Comparison of ENCODE assay signal across 15 cellular contexts in the genomic region with DNA sequence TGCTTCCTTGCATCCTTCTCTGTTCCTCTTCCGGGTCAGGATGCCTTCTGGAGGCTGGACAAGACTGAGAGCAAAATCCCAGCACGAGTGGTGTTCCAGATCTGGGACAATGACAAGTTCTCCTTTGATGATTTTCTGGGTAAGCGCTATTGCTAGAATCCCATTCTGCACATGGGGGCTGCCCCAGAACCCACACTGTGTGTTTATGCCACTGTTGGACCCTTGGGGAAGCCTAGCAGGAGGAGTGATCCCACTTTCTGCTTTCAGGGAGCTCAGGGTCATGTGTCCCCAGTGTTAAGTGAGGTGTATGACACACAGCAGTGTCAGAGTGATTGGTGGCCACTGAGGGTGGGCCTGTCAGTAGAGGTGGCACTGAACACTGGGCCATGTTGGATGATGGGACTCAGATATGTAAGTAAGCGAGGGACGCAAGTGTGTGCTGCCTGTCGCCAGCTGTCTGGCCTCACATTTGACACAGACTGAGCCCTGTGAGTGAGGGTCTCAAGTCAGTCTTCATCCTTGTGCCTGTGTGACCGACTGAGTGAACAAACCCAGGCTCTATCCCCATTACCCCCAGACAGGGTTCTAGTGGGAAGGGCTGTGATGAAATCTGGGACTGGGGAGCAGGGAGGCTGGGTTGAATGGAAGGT.
DNase-seq lines count a peak whose midpoint lies in the region; ATAC-seq lines count a peak whose summit lies in the region.
"Had no signal": no experiment of that assay in that cellular context is flagged by ENCODE, and none has a peak within 500 bp of the region (broad histone marks: within the 10 kb centered on the region; RNA-seq: fewer than 3 reads in every experiment).

No MANE protein-coding gene starts in this region.

- no peak overlapping the region for H3K27ac Mint-ChIP-seq in stimulated activated naive CD8-positive, alpha-beta T cell treated with anti-CD3 and anti-CD28 coated beads, Interleukin-15, amount 100 ng/mL, for 72 hours
- H3K27ac Mint-ChIP-seq: IgD-negative memory B cell had no signal

- DNase-seq in DMS53 (lab: John Stamatoyannopoulos, UW) (peak; percentile 17), DMS53 treated with DMSO at 0.1 percent for 48 hours (lab: John Stamatoyannopoulos, UW; ENCODE audit: unreplicated experiment) (no peak), mesenteric fat pad (ENCODE audit: low spot score) (peak; percentile 68), MG63 (no peak), NCI-H2081 (lab: John Stamatoyannopoulos, UW) (no peak), nucleus accumbens (lab: John Stamatoyannopoulos, UW) (no peak)
- no peak for DNase-seq in stimulated activated naive CD8-positive, alpha-beta T cell treated with anti-CD3 and anti-CD28 coated beads, Interleukin-15, amount 100 ng/mL, for 72 hours
- no peak for DNase-seq in stimulated activated naive CD8-positive, alpha-beta T cell treated with anti-CD3 and anti-CD28 coated beads, Interleukin-15, Interleukin-2, amounts not matched to agents 100 U/mL and 50 U/mL, for 24 hours
- DNase-seq: NCI-H1436 treated with DMSO at 0.1 percent for 48 hours, NCI-H2081 treated with DMSO at 0.1 percent for 48 hours, NCI-H2227 treated with DMSO at 0.1 percent for 48 hours, NCI-H526, RPMI8226 had no signal

- H3K4me1 Mint-ChIP-seq in stimulated activated naive CD8-positive, alpha-beta T cell treated with anti-CD3 and anti-CD28 coated beads, Interleukin-15, amount 100 ng/mL, for 72 hours: no peaks in the 10 kb centered on the region

- peak; percentile 34 for ATAC-seq in stimulated activated naive CD8-positive, alpha-beta T cell treated with anti-CD3 and anti-CD28 coated beads, Interleukin-15, amount 100 ng/mL, for 72 hours
- no peak for ATAC-seq in stimulated activated naive CD8-positive, alpha-beta T cell treated with anti-CD3 and anti-CD28 coated beads, Interleukin-15, Interleukin-2, amounts not matched to agents 100 U/mL and 50 U/mL, for 24 hours
- ATAC-seq: HCT116 had no signal

- no peaks in the 10 kb centered on the region for H3K9me3 ChIP-seq in MG63

- H3K4me3 Mint-ChIP-seq in stimulated activated naive CD8-positive, alpha-beta T cell treated with anti-CD3 and anti-CD28 coated beads, Interleukin-15, amount 100 ng/mL, for 72 hours: no peak overlapping the region
- H3K4me3 Mint-ChIP-seq: IgD-negative memory B cell had no signal

- H3K9me3 Mint-ChIP-seq in stimulated activated naive CD8-positive, alpha-beta T cell treated with anti-CD3 and anti-CD28 coated beads, Interleukin-15, amount 100 ng/mL, for 72 hours: no peaks in the 10 kb centered on the region
- H3K9me3 Mint-ChIP-seq: IgD-negative memory B cell had no signal

- no peak overlapping the region for H3K4me3 ChIP-seq in MG63

- H3K27me3 ChIP-seq in MG63: no peaks in the 10 kb centered on the region

- H3K27me3 Mint-ChIP-seq in stimulated activated naive CD8-positive, alpha-beta T cell treated with anti-CD3 and anti-CD28 coated beads, Interleukin-15, amount 100 ng/mL, for 72 hours: no peaks in the 10 kb centered on the region

- no peaks in the 10 kb centered on the region for H3K36me3 ChIP-seq in MG63

Comparison
In these comparisons a context has a peak if more than half of its experiments do, and no peak if none do; other contexts are left out.
1. DNase-seq: peak in DMS53 (single experiment) and mesenteric fat pad (single experiment); none in DMS53 treated with DMSO at 0.1 percent for 48 hours (single experiment), stimulated activated naive CD8-positive, alpha-beta T cell treated with anti-CD3 and anti-CD28 coated beads, Interleukin-15, amount 100 ng/mL, for 72 hours (0 of 2), stimulated activated naive CD8-positive, alpha-beta T cell treated with anti-CD3 and anti-CD28 coated beads, Interleukin-15, Interleukin-2, amounts not matched to agents 100 U/mL and 50 U/mL, for 24 hours (single experiment), MG63 (single experiment), NCI-H2081 (0 of 2) and nucleus accumbens (0 of 56).